25 cellular contexts compared by ENCODE assay signal in the genomic region with DNA sequence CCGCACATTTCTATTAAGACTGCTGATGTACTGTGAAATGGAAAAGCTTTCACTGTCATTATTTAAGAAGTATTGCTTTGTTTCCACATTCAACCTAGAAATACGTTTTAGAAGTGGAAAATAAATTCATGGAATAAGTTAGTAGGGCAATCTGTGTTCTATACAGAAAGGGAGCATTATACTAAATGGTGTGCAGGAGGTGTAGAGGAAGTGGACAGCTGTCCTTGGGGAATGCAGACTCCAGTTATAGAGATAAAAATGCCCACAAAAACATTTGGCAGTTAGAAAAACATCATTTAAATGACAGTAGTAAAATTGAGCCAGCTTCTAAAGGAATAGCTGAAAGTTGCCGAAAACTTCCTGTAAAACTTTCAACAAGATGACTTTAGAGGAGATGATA.
"Had no signal": no experiment of that assay in that cellular context is flagged by ENCODE, and none has a peak within 500 bp of the region (broad histone marks: within the 10 kb centered on the region; RNA-seq: fewer than 3 reads in every experiment).

No MANE protein-coding gene starts in this region.

- FAIRE-seq: endometrium, keratinocyte had no signal

- H3K4me1 ChIP-seq: colonic mucosa, gastrocnemius medialis, lower lobe of right lung, neural progenitor cell, prostate gland, right atrium auricular region, testis, tibial artery had no signal

- H3K9ac ChIP-seq: neural progenitor cell had no signal

- H3K27me3 Mint-ChIP-seq: dendritic cell treated with granulocyte-macrophage colony-stimulating factor and Interleukin-4, amounts not matched to agents 40 ng/mL and 50 ng/mL, for 4 days; memory B cell; naive B cell; natural killer cell treated with Interleukin-12 subunit alpha and Interleukin-12 subunit beta and Interleukin-15 and Interleukin-18, amount 100 ng/mL, for 72 hours; stimulated activated memory B cell treated with anti-CD40 and anti-IgM and Interleukin-4, amounts not matched to agents 10 μg/mL and 1 μg/mL and 100 μg/mL, for 72 hours; type B pancreatic cell had no signal

- H3K4me1 Mint-ChIP-seq: memory B cell; naive B cell; neural progenitor cell; stimulated activated memory B cell treated with anti-CD40 and anti-IgM and Interleukin-4, amounts not matched to agents 10 μg/mL and 1 μg/mL and 100 μg/mL, for 72 hours had no signal

- ATAC-seq: gastrocnemius medialis; left ventricle myocardium superior; lower lobe of right lung; natural killer cell treated with Interleukin-12 subunit alpha and Interleukin-12 subunit beta and Interleukin-15 and Interleukin-18, amount 100 ng/mL, for 72 hours; sciatic nerve; stimulated activated memory B cell treated with anti-CD40 and anti-IgM and Interleukin-4, amounts not matched to agents 10 μg/mL and 1 μg/mL and 100 μg/mL, for 72 hours; stimulated activated naive CD8-positive, alpha-beta T cell treated with anti-CD3 and anti-CD28 coated beads, Interleukin-15, Interleukin-2, amounts not matched to agents 100 U/mL and 50 U/mL, for 24 hours had no signal

- H3K9me3 Mint-ChIP-seq: dendritic cell treated with granulocyte-macrophage colony-stimulating factor and Interleukin-4, amounts not matched to agents 40 ng/mL and 50 ng/mL, for 4 days; memory B cell; naive B cell; natural killer cell treated with Interleukin-12 subunit alpha and Interleukin-12 subunit beta and Interleukin-15 and Interleukin-18, amount 100 ng/mL, for 72 hours; neural progenitor cell; stimulated activated memory B cell treated with anti-CD40 and anti-IgM and Interleukin-4, amounts not matched to agents 10 μg/mL and 1 μg/mL and 100 μg/mL, for 72 hours; type B pancreatic cell had no signal

- H3K9me3 ChIP-seq: colonic mucosa, gastrocnemius medialis, lower lobe of right lung, prostate gland, right atrium auricular region, testis, tibial artery had no signal

- H3K27ac ChIP-seq: colonic mucosa, gastrocnemius medialis, lower lobe of right lung, neural progenitor cell, prostate gland, right atrium auricular region, testis, tibial artery had no signal

- DNase-seq: colonic mucosa; effector memory CD4-positive, alpha-beta T cell; foreskin fibroblast; gastrocnemius medialis; head of caudate nucleus; left ventricle myocardium superior; lower lobe of right lung; naive B cell; stimulated activated CD4-positive, alpha-beta T cell treated with anti-CD3 and anti-CD28 coated beads, Interleukin-2, amount 100 ng/mL, for 24 hours; stimulated activated CD4-positive, alpha-beta T cell treated with anti-CD3 and anti-CD28 coated beads, Interleukin-4, amount 100 ng/mL, for 24 hours; stimulated activated naive CD8-positive, alpha-beta T cell treated with anti-CD3 and anti-CD28 coated beads, Interleukin-15, Interleukin-2, amounts not matched to agents 100 U/mL and 50 U/mL, for 24 hours; substantia nigra; testis; tibial artery had no signal

- H3K27ac Mint-ChIP-seq: dendritic cell treated with granulocyte-macrophage colony-stimulating factor and Interleukin-4, amounts not matched to agents 40 ng/mL and 50 ng/mL, for 4 days; memory B cell; natural killer cell treated with Interleukin-12 subunit alpha and Interleukin-12 subunit beta and Interleukin-15 and Interleukin-18, amount 100 ng/mL, for 72 hours; neural progenitor cell; stimulated activated memory B cell treated with anti-CD40 and anti-IgM and Interleukin-4, amounts not matched to agents 10 μg/mL and 1 μg/mL and 100 μg/mL, for 72 hours; type B pancreatic cell had no signal

- H3K4me3 ChIP-seq: colonic mucosa, gastrocnemius medialis, lower lobe of right lung, neural progenitor cell, prostate gland, right atrium auricular region, testis, tibial artery had no signal

- H3K27me3 ChIP-seq: colonic mucosa, gastrocnemius medialis, neural progenitor cell, right atrium auricular region, testis, tibial artery had no signal

- H3K36me3 ChIP-seq: neural progenitor cell, prostate gland had no signal

- H3K4me3 Mint-ChIP-seq: dendritic cell treated with granulocyte-macrophage colony-stimulating factor and Interleukin-4, amounts not matched to agents 40 ng/mL and 50 ng/mL, for 4 days; memory B cell; naive B cell; natural killer cell treated with Interleukin-12 subunit alpha and Interleukin-12 subunit beta and Interleukin-15 and Interleukin-18, amount 100 ng/mL, for 72 hours; neural progenitor cell; stimulated activated memory B cell treated with anti-CD40 and anti-IgM and Interleukin-4, amounts not matched to agents 10 μg/mL and 1 μg/mL and 100 μg/mL, for 72 hours; type B pancreatic cell had no signal
